ENCODE assay signal across 8 cellular contexts in the genomic region with DNA sequence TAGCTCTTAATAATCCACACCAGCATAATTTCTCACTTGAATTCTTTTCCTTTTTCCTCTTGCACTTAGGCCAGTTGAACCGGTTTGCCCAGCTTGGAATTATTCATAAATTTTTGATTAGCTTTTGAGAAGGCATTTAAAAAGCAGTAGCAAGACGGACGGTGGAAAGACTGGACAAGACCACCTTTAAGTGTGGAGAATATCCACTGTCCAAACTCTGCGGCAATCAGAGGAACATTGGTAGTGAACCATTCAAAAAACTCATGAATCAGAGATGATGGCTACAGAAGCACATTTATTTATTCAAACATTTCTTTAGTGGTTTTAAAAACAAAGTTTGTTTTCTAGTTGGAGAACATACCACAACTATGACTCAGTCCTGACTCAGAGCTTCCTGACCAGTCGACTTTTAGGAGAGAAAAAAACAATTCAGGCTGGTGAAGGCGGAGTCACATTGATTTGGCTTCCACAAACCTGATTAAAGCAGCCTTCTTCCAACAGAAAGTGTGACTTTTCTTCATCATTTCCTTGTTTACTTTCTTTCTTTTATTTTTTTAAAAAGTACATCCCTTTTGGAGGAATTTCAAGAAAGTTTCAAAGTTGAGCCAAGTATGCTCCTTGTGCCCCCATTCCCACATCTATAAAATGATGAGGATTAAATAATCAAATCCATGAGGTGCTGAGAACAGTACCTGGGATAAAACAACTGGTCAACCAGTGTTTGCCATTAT.
DNase-seq lines count a peak whose midpoint lies in the region; ATAC-seq and TF ChIP-seq lines count a peak whose summit lies in the region.

No MANE protein-coding gene starts in this region.

- CTCF ChIA-PET in activated naive CD4-positive, alpha-beta T cell treated with anti-CD3 and anti-CD28 coated beads for 36 hours (lab: Charles Lee) = no interaction called here

- no peaks in the 10 kb centered on the region for H3K36me3 Mint-ChIP-seq in activated naive CD4-positive, alpha-beta T cell treated with anti-CD3 and anti-CD28 coated beads for 36 hours (ENCODE audit: low read depth)

- intact Hi-C loops in activated naive CD4-positive, alpha-beta T cell treated with anti-CD3 and anti-CD28 coated beads for 36 hours (cut with micrococcal nuclease) = no loop called here

- peaks cover 20 to 34% of the 10 kb centered on the region in 2 donors for H3K4me1 ChIP-seq in duodenal mucosa (ENCODE audit: control insufficient read depth in 1 of 2, insufficient read depth in 2 of 2, low read length in 2 of 2)

- H3K27me3 Mint-ChIP-seq in activated naive CD4-positive, alpha-beta T cell treated with anti-CD3 and anti-CD28 coated beads for 36 hours (ENCODE audit: low read depth) = no peaks in the 10 kb centered on the region

- H3K4me3 ChIP-seq in duodenal mucosa (ENCODE audit: low read depth in 1 of 2, low read length in 2 of 2) = peak overlapping the region; percentile 7 to 40

- H3K4me1 Mint-ChIP-seq in activated naive CD4-positive, alpha-beta T cell treated with anti-CD3 and anti-CD28 coated beads for 36 hours (ENCODE audit: low read depth) = peaks cover 13% of the 10 kb centered on the region

- peak overlapping the region; percentile 61 for H3K27ac ChIP-seq in duodenal mucosa (ENCODE audit: low read depth, low read length)

- peak overlapping the region in 1 of 2 donors; percentile 36 for H3K9ac ChIP-seq in duodenal mucosa (ENCODE audit: low read depth in 1 of 2, low read length in 2 of 2)

- no peaks in the 10 kb centered on the region for H3K9me3 ChIP-seq in duodenal mucosa (ENCODE audit: control insufficient read depth in 1 of 2, low read length in 2 of 2)

- H3K27ac Mint-ChIP-seq in activated naive CD4-positive, alpha-beta T cell treated with anti-CD3 and anti-CD28 coated beads for 36 hours = no peak overlapping the region

- H3K36me3 ChIP-seq in duodenal mucosa (ENCODE audit: control insufficient read depth in 1 of 2, insufficient read depth in 2 of 2, low read length in 2 of 2) = no peaks in the 10 kb centered on the region

- peak; percentile 34 for DNase-seq in activated naive CD4-positive, alpha-beta T cell treated with anti-CD3 and anti-CD28 coated beads for 36 hours
- no peak for DNase-seq in activated naive CD4-positive, alpha-beta T cell (lab: John Stamatoyannopoulos, UW)
- DNase-seq in medulla oblongata (ENCODE audit: extremely low spot score) = peak; percentile 26

- H3K4me3 Mint-ChIP-seq in activated naive CD4-positive, alpha-beta T cell treated with anti-CD3 and anti-CD28 coated beads for 36 hours = no peak overlapping the region

- ATAC-seq in SK-N-SH treated with all-trans-retinoic acid at 6 μM for 48 hours (peak; percentile 96), HG02938 (IDR thresholded peaks at IDR 0.05; ENCODE audit: unreplicated experiment) (no peak), HG02798 (IDR thresholded peaks at IDR 0.05; ENCODE audit: poor library complexity, unreplicated experiment) (no peak), GM18519 (IDR thresholded peaks at IDR 0.05; ENCODE audit: low FRiP score, unreplicated experiment) (no peak)

- no peaks in the 10 kb centered on the region for H3K9me3 Mint-ChIP-seq in activated naive CD4-positive, alpha-beta T cell treated with anti-CD3 and anti-CD28 coated beads for 36 hours

- H3K27me3 ChIP-seq in duodenal mucosa (ENCODE audit: control insufficient read depth in 1 of 2, insufficient read depth in 2 of 2, low read length in 2 of 2) = no peaks in the 10 kb centered on the region

TF ChIP-seq in SK-N-SH treated with all-trans-retinoic acid at 6 μM for 48 hours, 23 proteins besides CTCF, POLR2A, EP300 and RAD21:
- TF ChIP-seq, protein P1, sequence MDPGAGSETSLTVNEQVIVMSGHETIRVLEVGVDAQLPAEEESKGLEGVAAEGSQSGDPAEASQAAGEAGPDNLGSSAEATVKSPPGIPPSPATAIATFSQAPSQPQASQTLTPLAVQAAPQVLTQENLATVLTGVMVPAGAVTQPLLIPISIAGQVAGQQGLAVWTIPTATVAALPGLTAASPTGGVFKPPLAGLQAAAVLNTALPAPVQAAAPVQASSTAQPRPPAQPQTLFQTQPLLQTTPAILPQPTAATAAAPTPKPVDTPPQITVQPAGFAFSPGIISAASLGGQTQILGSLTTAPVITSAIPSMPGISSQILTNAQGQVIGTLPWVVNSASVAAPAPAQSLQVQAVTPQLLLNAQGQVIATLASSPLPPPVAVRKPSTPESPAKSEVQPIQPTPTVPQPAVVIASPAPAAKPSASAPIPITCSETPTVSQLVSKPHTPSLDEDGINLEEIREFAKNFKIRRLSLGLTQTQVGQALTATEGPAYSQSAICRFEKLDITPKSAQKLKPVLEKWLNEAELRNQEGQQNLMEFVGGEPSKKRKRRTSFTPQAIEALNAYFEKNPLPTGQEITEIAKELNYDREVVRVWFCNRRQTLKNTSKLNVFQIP (CRISPR knock-in tag; IDR thresholded peaks at IDR 0.05; ENCODE audit: borderline replicate concordance, low read depth) = no peak
- TF ChIP-seq ZFP30 (CRISPR knock-in tag; IDR thresholded peaks at IDR 0.05) (no peak), RARB (CRISPR knock-in tag; IDR thresholded peaks at IDR 0.05) (no peak), ZC3H10 (CRISPR knock-in tag; IDR thresholded peaks at IDR 0.05) (no peak), CSDC2 (CRISPR knock-in tag; IDR thresholded peaks at IDR 0.05) (no peak), ISL1 (CRISPR knock-in tag; IDR thresholded peaks at IDR 0.05) (no peak), ZNF8 (CRISPR knock-in tag; IDR thresholded peaks at IDR 0.05) (no peak)
- TF ChIP-seq, protein P2, sequence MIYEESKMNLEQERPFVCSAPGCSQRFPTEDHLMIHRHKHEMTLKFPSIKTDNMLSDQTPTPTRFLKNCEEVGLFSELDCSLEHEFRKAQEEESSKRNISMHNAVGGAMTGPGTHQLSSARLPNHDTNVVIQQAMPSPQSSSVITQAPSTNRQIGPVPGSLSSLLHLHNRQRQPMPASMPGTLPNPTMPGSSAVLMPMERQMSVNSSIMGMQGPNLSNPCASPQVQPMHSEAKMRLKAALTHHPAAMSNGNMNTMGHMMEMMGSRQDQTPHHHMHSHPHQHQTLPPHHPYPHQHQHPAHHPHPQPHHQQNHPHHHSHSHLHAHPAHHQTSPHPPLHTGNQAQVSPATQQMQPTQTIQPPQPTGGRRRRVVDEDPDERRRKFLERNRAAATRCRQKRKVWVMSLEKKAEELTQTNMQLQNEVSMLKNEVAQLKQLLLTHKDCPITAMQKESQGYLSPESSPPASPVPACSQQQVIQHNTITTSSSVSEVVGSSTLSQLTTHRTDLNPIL (CRISPR knock-in tag; IDR thresholded peaks at IDR 0.05; ENCODE audit: low read depth) = no peak

Comparison
In these comparisons a context has a peak if more than half of its experiments do, and no peak if none do; other contexts are left out.
1. DNase-seq: peak in activated naive CD4-positive, alpha-beta T cell treated with anti-CD3 and anti-CD28 coated beads for 36 hours (single experiment) and medulla oblongata (single experiment); none in activated naive CD4-positive, alpha-beta T cell (0 of 4).